ENCODE assay signal across 16 cellular contexts in the genomic region with DNA sequence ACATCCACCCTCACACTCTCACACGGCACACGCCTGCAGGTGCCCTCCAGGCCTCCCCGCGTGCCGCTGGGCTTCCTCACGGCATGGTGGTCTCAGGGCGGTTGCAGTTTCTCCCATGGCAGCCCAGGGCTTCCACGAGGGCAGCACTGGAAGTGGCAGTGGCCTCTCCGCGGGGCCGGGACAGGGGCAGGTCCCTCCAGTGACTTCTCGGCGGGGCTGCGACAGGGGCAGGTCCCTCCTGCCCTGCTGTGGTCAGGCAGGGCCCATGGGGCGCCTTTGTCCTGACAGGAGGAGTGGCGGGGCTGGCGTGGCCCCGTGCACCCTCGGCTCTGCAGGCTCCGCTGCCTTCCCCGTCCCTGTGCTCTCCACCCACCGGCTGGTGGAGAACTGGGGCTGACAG.
"Had no signal": no experiment of that assay in that cellular context is flagged by ENCODE, and none has a peak within 500 bp of the region (broad histone marks: within the 10 kb centered on the region; RNA-seq: fewer than 3 reads in every experiment).

No MANE protein-coding gene starts in this region.

- H2AFZ ChIP-seq: parathyroid adenoma had no signal

- H3K27me3 Mint-ChIP-seq: activated T-helper 17 cell treated with anti-CD3 and anti-CD28 coated beads, Interleukin-2, amount 50 U/mL, for 72 hours; effector memory CD8-positive, alpha-beta T cell; T-helper 17 cell had no signal

- H3K4me3 ChIP-seq: gastroesophageal sphincter, left ventricle myocardium inferior, skin epidermis, upper lobe of right lung had no signal

- H3K9me3 ChIP-seq: gastroesophageal sphincter, left ventricle myocardium inferior, upper lobe of right lung had no signal

- H3K27ac Mint-ChIP-seq: activated naive CD4-positive, alpha-beta T cell treated with anti-CD3 and anti-CD28 coated beads for 36 hours; effector memory CD8-positive, alpha-beta T cell; T-helper 17 cell had no signal

- H3K27me3 ChIP-seq: gastroesophageal sphincter, upper lobe of right lung had no signal

- H3K36me3 ChIP-seq: gastroesophageal sphincter, left ventricle myocardium inferior, upper lobe of right lung had no signal

- H3K9ac ChIP-seq: parathyroid adenoma had no signal

- DNase-seq: activated CD4-positive, alpha-beta T cell treated with anti-CD3 and anti-CD28 coated beads, Interleukin-2, amount 50 U/mL, for 1 hour; activated naive CD4-positive, alpha-beta T cell treated with anti-CD3 and anti-CD28 coated beads for 36 hours; activated T-cell treated with anti-CD3 and anti-CD28 coated beads for 4 hours; cortex of kidney; effector memory CD8-positive, alpha-beta T cell; islet precursor cell; left ventricle myocardium inferior; substantia nigra; T-helper 17 cell; upper lobe of right lung had no signal

- H3K9me3 Mint-ChIP-seq: activated naive CD4-positive, alpha-beta T cell treated with anti-CD3 and anti-CD28 coated beads for 36 hours; activated T-helper 17 cell treated with anti-CD3 and anti-CD28 coated beads, Interleukin-2, amount 50 U/mL, for 72 hours; effector memory CD8-positive, alpha-beta T cell; neural crest cell had no signal

- H3K27ac ChIP-seq: epithelial cell of prostate, left ventricle myocardium inferior, parathyroid adenoma, upper lobe of right lung had no signal

- ATAC-seq: activated T-helper 17 cell treated with anti-CD3 and anti-CD28 coated beads, Interleukin-2, amount 50 U/mL, for 72 hours; effector memory CD8-positive, alpha-beta T cell; gastroesophageal sphincter; T-helper 17 cell; upper lobe of right lung had no signal

- H3K4me3 Mint-ChIP-seq: activated naive CD4-positive, alpha-beta T cell treated with anti-CD3 and anti-CD28 coated beads for 36 hours; activated T-helper 17 cell treated with anti-CD3 and anti-CD28 coated beads, Interleukin-2, amount 50 U/mL, for 72 hours; effector memory CD8-positive, alpha-beta T cell; neural crest cell; T-helper 17 cell had no signal
